ENCODE assay signal across 8 cellular contexts in the genomic region with DNA sequence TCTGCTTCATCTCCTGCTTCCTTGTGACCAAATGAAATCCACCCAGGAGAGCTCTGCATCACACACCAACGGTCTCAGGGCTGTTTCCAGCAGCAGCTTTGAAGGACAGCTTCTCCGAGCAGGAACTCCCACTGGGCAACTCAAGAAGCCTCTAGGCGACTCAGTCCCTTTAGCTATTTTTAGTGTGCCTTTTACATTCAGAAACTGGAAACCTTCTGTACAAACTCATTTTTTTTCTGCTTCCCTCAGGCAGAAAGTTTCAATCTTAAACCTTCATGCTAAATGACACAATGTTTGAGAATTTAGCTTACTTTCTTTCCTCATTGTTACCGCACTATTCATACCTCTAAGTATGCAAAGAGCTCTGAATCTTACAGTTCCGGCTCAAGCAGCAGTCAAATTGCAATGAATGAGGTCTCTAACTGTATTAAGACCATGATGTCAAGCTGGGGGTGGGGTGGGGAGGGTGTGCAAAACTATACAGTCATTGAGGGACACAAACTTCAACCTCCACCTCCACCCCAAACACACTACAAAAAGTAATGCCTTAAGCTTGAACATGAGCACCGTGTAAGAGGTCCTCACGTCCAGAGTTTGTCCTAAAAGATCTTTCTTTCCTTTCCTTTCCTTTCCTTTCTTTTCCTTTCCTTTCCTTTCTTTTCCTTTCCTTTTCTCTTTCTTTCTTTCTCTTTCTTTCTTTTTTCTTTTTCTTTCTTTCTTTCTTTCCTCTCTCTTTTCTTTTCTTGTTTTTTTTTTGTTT. TPM values are rescaled to one million over a fixed set of nuclear protein-coding genes. Genes with fewer than 3 reads are reported as not detected.
A peak's percentile ranks its signal among the peaks of the same experiment; 100 is the strongest.
DNase-seq lines count a peak whose midpoint lies in the region; ATAC-seq and TF ChIP-seq lines count a peak whose summit lies in the region.

No MANE protein-coding gene starts in this region.

- H3K4me3 ChIP-seq in astrocyte of the cerebellum (ENCODE audit: low read depth, low read length) = no peak overlapping the region

- TF ChIP-seq CTCF in astrocyte of the cerebellum (IDR thresholded peaks at IDR 0.05; ENCODE audit: low read depth, low read length, missing control alignments) = no peak

- DNase-seq in EL (peak; percentile 92), astrocyte of the cerebellum (ENCODE audit: low read depth) (peak; percentile 48), renal cortical epithelial cell (ENCODE audit: low read depth) (peak; percentile 98), RPMI8226 (no peak), NCI-H524 (lab: John Stamatoyannopoulos, UW) (no peak), T-helper 9 cell (no peak)

- ATAC-seq in GM19397 (IDR thresholded peaks at IDR 0.05; ENCODE audit: unreplicated experiment) = peak; percentile 65
- peak; percentile 78 for ATAC-seq in HG03342 (IDR thresholded peaks at IDR 0.05; ENCODE audit: unreplicated experiment)

- in situ Hi-C loops in astrocyte of the cerebellum (cut with HindIII; ENCODE audit: low sequenced_read_pairs) = no loop called here

RNA-seq across cellular contexts. Expression of a gene that starts 16.4 kb away (rescaled TPM):
- total RNA-seq in renal cortical epithelial cell = 20.6 and 26.2 TPM in 2 replicates

Comparison
In these comparisons a context has a peak if more than half of its experiments do, and no peak if none do; other contexts are left out.
1. DNase-seq: peak in EL (single experiment), astrocyte of the cerebellum (single experiment) and renal cortical epithelial cell (single experiment); none in RPMI8226 (single experiment), NCI-H524 (0 of 2) and T-helper 9 cell (single experiment).